In the genomic region with DNA sequence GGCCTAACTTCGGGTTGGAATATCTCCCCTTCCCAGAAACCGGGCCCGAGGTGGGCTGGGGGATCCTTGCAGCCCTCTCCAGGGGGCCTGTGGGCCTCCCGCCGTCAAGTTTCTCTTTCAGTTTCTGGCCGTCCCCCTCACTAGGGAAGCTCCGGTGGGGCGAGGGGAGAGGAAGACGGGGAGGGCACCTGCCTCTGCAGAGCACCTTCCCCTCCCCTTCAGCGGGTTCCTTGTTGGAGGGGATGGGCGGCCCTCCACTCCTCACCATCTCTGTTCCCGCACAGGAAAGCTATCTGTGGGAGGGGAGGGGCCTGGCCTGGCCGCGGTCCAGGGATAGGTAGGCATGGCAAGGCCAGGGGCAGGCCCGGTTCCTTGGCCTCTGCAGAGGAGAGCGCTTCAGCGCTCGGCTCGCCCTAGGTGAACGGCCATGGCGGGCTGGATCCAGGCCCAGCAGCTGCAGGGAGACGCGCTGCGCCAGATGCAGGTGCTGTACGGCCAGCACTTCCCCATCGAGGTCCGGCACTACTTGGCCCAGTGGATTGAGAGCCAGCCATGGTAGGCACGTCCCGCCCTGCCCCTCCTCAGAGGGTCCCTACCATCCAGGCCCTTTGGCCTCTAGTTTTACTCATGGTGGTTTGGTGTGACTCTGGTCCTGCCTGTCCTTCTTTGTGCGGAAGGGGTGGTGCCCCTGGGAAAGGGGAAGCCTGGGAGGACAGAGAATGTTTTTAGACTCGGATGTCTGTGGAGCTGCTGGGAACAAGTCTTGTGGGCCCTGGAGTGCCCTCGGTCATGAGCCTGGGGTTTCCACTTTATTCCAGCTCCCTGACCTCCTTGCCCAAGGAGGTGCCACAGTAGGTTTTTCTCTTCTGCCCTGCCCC, we compare ENCODE assay signal across 1 cellular context.
TF ChIP-seq lines count a peak whose summit lies in the region.

No MANE protein-coding gene starts in this region.

TF ChIP-seq in IMR-90, 13 proteins besides CTCF, POLR2A, EP300 and RAD21 (continued from another document):
- TF ChIP-seq BHLHE40 (IDR thresholded peaks at IDR 0.05; ENCODE audit: low read depth, low read length) (no peak), MAZ (IDR thresholded peaks at IDR 0.05; ENCODE audit: borderline replicate concordance, low read depth, low read length) (no peak), RCOR1 (IDR thresholded peaks at IDR 0.05; ENCODE audit: insufficient replicate concordance, low read length) (no peak), RFX5 (IDR thresholded peaks at IDR 0.05; ENCODE audit: low read depth, low read length) (no peak), CEBPB (IDR thresholded peaks at IDR 0.05; ENCODE audit: low read depth, low read length) (no peak), MXI1 (IDR thresholded peaks at IDR 0.05; ENCODE audit: borderline replicate concordance, low read depth, low read length) (no peak), NFE2L2 (IDR thresholded peaks at IDR 0.05; ENCODE audit: low read depth, low read length) (no peak), FOS (IDR thresholded peaks at IDR 0.05; ENCODE audit: low read depth, low read length) (no peak)
TF ChIP-seq in IMR-90: peak in this region for 0.
